Comparison of ENCODE assay signal across 30 cellular contexts in the genomic region with DNA sequence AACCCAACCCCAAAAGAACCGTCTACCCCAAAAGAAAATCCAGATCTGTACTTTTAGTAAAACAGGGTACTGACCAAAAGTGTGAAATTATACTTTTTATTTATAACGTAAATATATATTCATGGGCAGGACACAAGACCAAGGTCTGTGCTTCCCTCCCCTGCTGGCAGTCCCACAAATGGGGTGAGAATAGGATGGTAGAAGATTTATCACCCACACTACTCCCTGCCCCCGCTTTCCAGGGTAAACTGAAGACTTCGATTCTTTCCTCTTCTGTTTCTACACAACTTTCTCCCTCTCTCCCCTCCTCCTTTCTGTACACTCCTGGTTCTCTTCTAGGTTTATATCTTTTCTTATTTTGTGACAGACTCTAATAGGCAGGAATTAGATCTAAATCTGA.
"Had no signal": no experiment of that assay in that cellular context is flagged by ENCODE, and none has a peak within 500 bp of the region (broad histone marks: within the 10 kb centered on the region; RNA-seq: fewer than 3 reads in every experiment).

No MANE protein-coding gene starts in this region.

- H3K4me1 ChIP-seq: ascending aorta had no signal

- H3K4me3 ChIP-seq: ascending aorta, cardiac muscle cell, PC-9 had no signal

- ATAC-seq: activated CD8-positive, alpha-beta T cell treated with anti-CD3 and anti-CD28 coated beads, Interleukin-2, amount 10 ng/mL, durations not matched to agents 7 days and 5 days; Right ventricle myocardium inferior; SK-N-SH treated with all-trans-retinoic acid at 6 μM for 48 hours had no signal

- H3K36me3 ChIP-seq: ascending aorta, cardiac muscle cell had no signal

- H3K27ac ChIP-seq: ascending aorta, cardiac muscle cell, PC-9, RWPE1, VCaP had no signal

- H2AFZ ChIP-seq: PC-9 had no signal

- H3K27me3 ChIP-seq: ascending aorta, cardiac muscle cell had no signal

- H3K9me3 ChIP-seq: ascending aorta had no signal

- FAIRE-seq: RCC 7860 had no signal

- H3K4me2 ChIP-seq: PC-9 had no signal

- DNase-seq: activated CD4-positive, alpha-beta T cell treated with anti-CD3 and anti-CD28 coated beads for 1 hour; activated CD4-positive, alpha-beta T cell treated with anti-CD3 and anti-CD28 coated beads, Interleukin-2, amount 10 ng/mL, durations not matched to agents 7 days and 5 days; activated CD4-positive, alpha-beta T cell treated with anti-CD3 and anti-CD28 coated beads, Interleukin-2, amount 50 U/mL, for 48 hours; activated CD4-positive, CD25-positive, alpha-beta regulatory T cell; activated CD8-positive, alpha-beta T cell treated with anti-CD3 and anti-CD28 coated beads, Interleukin-2, amount 10 ng/mL, durations not matched to agents 7 days and 5 days; activated gamma-delta T cell; activated naive CD4-positive, alpha-beta T cell treated with Interleukin-2 at 50 U/mL for 16 hours; activated naive CD8-positive, alpha-beta T cell treated with anti-CD3 and anti-CD28 coated beads, Interleukin-2, amount 10 ng/mL, durations not matched to agents 7 days and 5 days; activated T-cell treated with anti-CD3 and anti-CD28 coated beads, Interleukin-2, amount 50 U/mL, for 24 hours; amygdala; NCI-H1048; NCI-H1105 treated with DMSO at 0.1 percent for 48 hours; NCI-H1436; NCI-H1694; NCI-H2029; NCI-H345; NCI-H524 treated with DMSO at 0.1 percent for 48 hours; NK-92 treated with Interleukin-12 subunit alpha and Interleukin-12 subunit beta, amount 100 ng/mL, for 24 hours; PC-9; SIG-M5; T-helper 1 cell; T-helper 2 cell; T-helper 9 cell had no signal
